In genomic region chr1:61836649-61837048, GRCh38 we compare ENCODE assay signal across 16 cellular contexts.
DNase-seq lines count a peak whose midpoint lies in the region; ATAC-seq and TF ChIP-seq lines count a peak whose summit lies in the region.
"Had no signal": no experiment of that assay in that cellular context is flagged by ENCODE, and none has a peak within 500 bp of the region (broad histone marks: within the 10 kb centered on the region; RNA-seq: fewer than 3 reads in every experiment).

No MANE protein-coding gene starts in this region.

- peaks cover 46% of the 10 kb centered on the region for H3K4me1 Mint-ChIP-seq in mesothelial cell of epicardium

- TF ChIP-seq POLR2A in testis (IDR thresholded peaks at IDR 0.05) = no peak
- no peak for TF ChIP-seq POLR2A in erythroblast (IDR thresholded peaks at IDR 0.05; ENCODE audit: low read length)

- no peaks in the 10 kb centered on the region for H3K36me3 ChIP-seq in testis (ENCODE audit: low read depth, missing control alignments)

- H3K9me3 Mint-ChIP-seq in mesothelial cell of epicardium = no peaks in the 10 kb centered on the region
- H3K9me3 Mint-ChIP-seq: CD4-positive, CD25-positive, alpha-beta regulatory T cell had no signal

- H3K36me3 Mint-ChIP-seq in mesothelial cell of epicardium = peaks cover 19% of the 10 kb centered on the region

- no peak for TF ChIP-seq CTCF in LNCaP clone FGC (IDR thresholded peaks at IDR 0.05; ENCODE audit: control insufficient read depth, extremely low read depth, insufficient read depth)
- TF ChIP-seq CTCF in coronary artery (IDR thresholded peaks at IDR 0.05) = no peak
- TF ChIP-seq CTCF in mesothelial cell of epicardium (IDR thresholded peaks at IDR 0.05; ENCODE audit: unreplicated experiment) = no peak
- no peak for TF ChIP-seq CTCF in testis (IDR thresholded peaks at IDR 0.05)

- intact Hi-C loops in testis (cut with DNase I; ENCODE audit: low total_unique reads) = no loop called here

- H3K27me3 Mint-ChIP-seq in mesothelial cell of epicardium (ENCODE audit: low read depth) = no peaks in the 10 kb centered on the region
- H3K27me3 Mint-ChIP-seq: CD4-positive, CD25-positive, alpha-beta regulatory T cell had no signal

- H3K4me3 Mint-ChIP-seq in mesothelial cell of epicardium = no peak overlapping the region
- H3K4me3 Mint-ChIP-seq: CD4-positive, CD25-positive, alpha-beta regulatory T cell had no signal

- H3K4me1 ChIP-seq in testis = no peaks in the 10 kb centered on the region

- 33 to 40% methylated on average over 3 of the region's 3 CpGs for WGBS in testis, 2 donors

- no peak for ATAC-seq in esophagus mucosa
- ATAC-seq: A549, HepG2 had no signal

- no peaks in the 10 kb centered on the region for H3K27me3 ChIP-seq in testis

- no peaks in the 10 kb centered on the region for H3K9me3 ChIP-seq in testis
- H3K9me3 ChIP-seq: A549 had no signal

- no peak overlapping the region for H3K4me3 ChIP-seq in LNCaP clone FGC (ENCODE audit: low read depth, low read length)
- no peak overlapping the region for H3K4me3 ChIP-seq in coronary artery
- no peak overlapping the region for H3K4me3 ChIP-seq in testis
- H3K4me3 ChIP-seq: A549 had no signal

- H3K27ac Mint-ChIP-seq in mesothelial cell of epicardium = peak overlapping the region; percentile 77
- H3K27ac Mint-ChIP-seq: CD4-positive, CD25-positive, alpha-beta regulatory T cell had no signal

- H3K27ac ChIP-seq in coronary artery (peak overlapping the region; percentile 69 to 85), testis (peak overlapping the region in 1 of 2 donors; percentile 77)
- H3K27ac ChIP-seq: A549 had no signal

- DNase-seq in LNCaP clone FGC (ENCODE audit: low read depth) = peak; percentile 13
- no peak for DNase-seq in coronary artery (ENCODE audit: low spot score)
- DNase-seq in mesothelial cell of epicardium (ENCODE audit: low spot score in 2 of 2, unreplicated experiment in 2 of 2) = no peak
- DNase-seq in testis = peak; percentile 56
- no peak for DNase-seq in dedifferentiated amniotic fluid mesenchymal stem cell (ENCODE audit: extremely low spot score)
- DNase-seq in erythroblast (lab: John Stamatoyannopoulos, UW) = no peak
- DNase-seq in MV-4-11 (lab: John Stamatoyannopoulos, UW) = no peak
- DNase-seq: CD4-positive, CD25-positive, alpha-beta regulatory T cell; DMS53; MM.1S; NCI-H1105 treated with DMSO at 0.1 percent for 48 hours; NCI-H187; NCI-H69 had no signal

Comparison
In these comparisons a context has a peak if more than half of its experiments do, and no peak if none do; other contexts are left out.
1. DNase-seq: peak in LNCaP clone FGC (single experiment) and testis (single experiment); none in coronary artery (single experiment), mesothelial cell of epicardium (0 of 2), dedifferentiated amniotic fluid mesenchymal stem cell (single experiment), erythroblast (0 of 2) and MV-4-11 (single experiment).